In the genomic region with DNA sequence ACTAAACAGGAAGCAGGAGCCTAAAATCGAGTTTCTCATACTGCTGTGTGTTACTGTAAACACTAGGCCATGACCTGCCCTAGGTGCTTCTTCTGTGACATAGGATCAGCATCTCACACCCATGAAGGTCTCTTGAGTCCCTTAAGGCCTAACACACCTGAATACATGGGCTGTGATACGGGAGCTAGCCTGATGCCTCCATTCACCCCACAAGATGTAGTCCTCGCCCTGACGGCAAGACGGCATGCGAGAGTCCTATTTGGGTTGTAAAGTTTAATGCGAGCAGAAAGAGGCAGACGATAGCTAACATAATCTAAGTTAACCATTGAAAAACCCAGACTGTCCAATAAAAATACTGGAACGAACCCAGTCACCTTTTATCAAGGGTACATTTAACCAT, we compare ENCODE assay signal across 1 cellular context.
TF ChIP-seq lines count a peak whose summit lies in the region.

No MANE protein-coding gene starts in this region.

TF ChIP-seq in IMR-90, 13 proteins besides CTCF, POLR2A, EP300 and RAD21 (continued from another document):
- TF ChIP-seq, protein P1, sequence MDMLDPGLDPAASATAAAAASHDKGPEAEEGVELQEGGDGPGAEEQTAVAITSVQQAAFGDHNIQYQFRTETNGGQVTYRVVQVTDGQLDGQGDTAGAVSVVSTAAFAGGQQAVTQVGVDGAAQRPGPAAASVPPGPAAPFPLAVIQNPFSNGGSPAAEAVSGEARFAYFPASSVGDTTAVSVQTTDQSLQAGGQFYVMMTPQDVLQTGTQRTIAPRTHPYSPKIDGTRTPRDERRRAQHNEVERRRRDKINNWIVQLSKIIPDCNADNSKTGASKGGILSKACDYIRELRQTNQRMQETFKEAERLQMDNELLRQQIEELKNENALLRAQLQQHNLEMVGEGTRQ (IDR thresholded peaks at IDR 0.05; ENCODE audit: low read depth, low read length) = no peak
- TF ChIP-seq MXI1 (IDR thresholded peaks at IDR 0.05; ENCODE audit: borderline replicate concordance, low read depth, low read length) = no peak
